Comparison of ENCODE assay signal across 1 cellular context in genomic region chrX:24282381-24283121, GRCh38.
TF ChIP-seq lines count a peak whose summit lies in the region.

No MANE protein-coding gene starts in this region.

TF ChIP-seq in IMR-90, 13 proteins besides CTCF, POLR2A, EP300 and RAD21 (continued from another document):
- no peak for TF ChIP-seq ELK1 (IDR thresholded peaks at IDR 0.05; ENCODE audit: borderline replicate concordance, low read depth, low read length)
- TF ChIP-seq CHD1 (IDR thresholded peaks at IDR 0.05; ENCODE audit: low read depth, low read length), result no peak
- no peak for TF ChIP-seq CEBPB (IDR thresholded peaks at IDR 0.05; ENCODE audit: low read depth, low read length)
- TF ChIP-seq MXI1 (IDR thresholded peaks at IDR 0.05; ENCODE audit: borderline replicate concordance, low read depth, low read length), result no peak
- TF ChIP-seq BHLHE40 (IDR thresholded peaks at IDR 0.05; ENCODE audit: low read depth, low read length), result no peak
- TF ChIP-seq SMC3 (IDR thresholded peaks at IDR 0.05; ENCODE audit: low read depth, low read length), result no peak
- no peak for TF ChIP-seq NFE2L2 (IDR thresholded peaks at IDR 0.05; ENCODE audit: low read depth, low read length)
- TF ChIP-seq USF2 (IDR thresholded peaks at IDR 0.05; ENCODE audit: low read depth, low read length), result no peak
- TF ChIP-seq FOS (IDR thresholded peaks at IDR 0.05; ENCODE audit: low read depth, low read length), result no peak
- no peak for TF ChIP-seq MAFK (IDR thresholded peaks at IDR 0.05; ENCODE audit: low read depth, low read length)
